In genomic region chr5:1523480-1523792, GRCh38 we compare ENCODE assay signal across 8 cellular contexts. TPM values are rescaled to one million over a fixed set of nuclear protein-coding genes. Genes with fewer than 3 reads are reported as not detected.
A peak's percentile ranks its signal among the peaks of the same experiment; 100 is the strongest.
DNase-seq lines count a peak whose midpoint lies in the region; ATAC-seq and TF ChIP-seq lines count a peak whose summit lies in the region.

No MANE protein-coding gene starts in this region.

- TF ChIP-seq POLR2A in Peyer's patch (IDR thresholded peaks at IDR 0.05) (no peak), gastrocnemius medialis (IDR thresholded peaks at IDR 0.05) (no peak)

- H3K9me3 ChIP-seq in Peyer's patch, result no peaks in the 10 kb centered on the region
- H3K9me3 ChIP-seq in gastrocnemius medialis, result no peaks in the 10 kb centered on the region

- peaks cover 39% of the 10 kb centered on the region for H3K36me3 Mint-ChIP-seq in activated T-cell treated with anti-CD3 and anti-CD28 coated beads, Interleukin-2, amount 50 U/mL, for 24 hours (ENCODE audit: low read depth)

- H3K4me1 Mint-ChIP-seq in activated T-cell treated with anti-CD3 and anti-CD28 coated beads, Interleukin-2, amount 50 U/mL, for 24 hours (ENCODE audit: low read depth), result peaks cover 39% of the 10 kb centered on the region

- H3K9me3 Mint-ChIP-seq in activated T-cell treated with anti-CD3 and anti-CD28 coated beads, Interleukin-2, amount 50 U/mL, for 24 hours, result no peaks in the 10 kb centered on the region

- in situ Hi-C loops in gastrocnemius medialis (cut with MboI; ENCODE audit: low sequenced_read_pairs in 4 of 4), result no loop called here

- H3K27me3 ChIP-seq in Peyer's patch (no peaks in the 10 kb centered on the region), gastrocnemius medialis (peaks cover 0 to 6% (median 5%) of the 10 kb centered on the region in 3 donors)

- peaks cover 0 to 28% (median 18%) of the 10 kb centered on the region in 4 donors for H3K4me1 ChIP-seq in Peyer's patch
- peaks cover 0 to 10% of the 10 kb centered on the region in 2 donors for H3K4me1 ChIP-seq in gastrocnemius medialis

- peaks cover 0 to 14% (median 0%) of the 10 kb centered on the region in 3 donors for H3K36me3 ChIP-seq in Peyer's patch
- no peaks in the 10 kb centered on the region for H3K36me3 ChIP-seq in gastrocnemius medialis

- no peak for DNase-seq in activated T-cell treated with anti-CD3 and anti-CD28 coated beads, Interleukin-2, amount 50 U/mL, for 24 hours
- DNase-seq in activated T-cell treated with anti-CD3 and anti-CD28 coated beads, Interleukin-2, amount 50 U/mL, for 1 hour, result no peak
- DNase-seq in Peyer's patch (no peak), fibroblast of pulmonary artery (ENCODE audit: low read depth) (no peak), gastrocnemius medialis (no peak), GOT3 (lab: John Stamatoyannopoulos, UW) (no peak)
- DNase-seq in NK-92 treated with Interleukin-12 subunit alpha and Interleukin-12 subunit beta, amount 100 ng/mL, for 24 hours (lab: John Stamatoyannopoulos, UW), result no peak

- peak overlapping the region; percentile 69 to 99 (median 92) for H3K4me3 ChIP-seq in Peyer's patch
- H3K4me3 ChIP-seq in fibroblast of pulmonary artery (replicated peaks; ENCODE audit: low read depth, low read length), result peak overlapping the region; percentile 75
- H3K4me3 ChIP-seq in gastrocnemius medialis, result peak overlapping the region; percentile 68 to 89 (median 74)

- H3K4me3 Mint-ChIP-seq in activated T-cell treated with anti-CD3 and anti-CD28 coated beads, Interleukin-2, amount 50 U/mL, for 24 hours, result peak overlapping the region; percentile 87

- H3K27ac ChIP-seq in Peyer's patch, result peak overlapping the region; percentile 86 to 93 (median 92)
- H3K27ac ChIP-seq in gastrocnemius medialis, result no peak overlapping the region

- TF ChIP-seq CTCF in Peyer's patch (IDR thresholded peaks at IDR 0.05) (no peak), fibroblast of pulmonary artery (IDR thresholded peaks at IDR 0.05; ENCODE audit: low read length, missing control alignments) (no peak), gastrocnemius medialis (IDR thresholded peaks at IDR 0.05 in 4 of 5, conservative IDR thresholded peaks at IDR 0.05 in 1 of 5) (no peak)

- no peaks in the 10 kb centered on the region for H3K27me3 Mint-ChIP-seq in activated T-cell treated with anti-CD3 and anti-CD28 coated beads, Interleukin-2, amount 50 U/mL, for 24 hours

- ATAC-seq in HG02798 (IDR thresholded peaks at IDR 0.05; ENCODE audit: poor library complexity, unreplicated experiment) (peak; percentile 33), gastrocnemius medialis (peak in 1 of 2 donors; percentile 5)

- H3K27ac Mint-ChIP-seq in activated T-cell treated with anti-CD3 and anti-CD28 coated beads, Interleukin-2, amount 50 U/mL, for 24 hours, result no peak overlapping the region

- intact Hi-C loops in gastrocnemius medialis (cut with DNase I; ENCODE audit: low total_unique reads), result no loop called here

RNA-seq across cellular contexts. Expression of gene LPCAT1, which starts 0.3 kb away (rescaled TPM):
- total RNA-seq in Peyer's patch (10 to 100 TPM in 3 of 4 donors, 1 to 10 TPM in 1; 8.8 to 59.4 (median 28.5) TPM), gastrocnemius medialis (1 to 10 TPM; 1.4 to 9.2 (median 4.2) TPM)

Comparison
In these comparisons a context has a peak if more than half of its experiments do, and no peak if none do; other contexts are left out.
1. H3K27ac ChIP-seq: peak in Peyer's patch (4 of 4); none in gastrocnemius medialis (0 of 4).
2. Peak in every context shown above with its lines, with median percentiles within 50 percentile points of each other: H3K4me3 ChIP-seq.